In genomic region chr1:205598841-205599666, GRCh38 we compare ENCODE assay signal across 8 cellular contexts. TPM values are rescaled to one million over a fixed set of nuclear protein-coding genes. Genes with fewer than 3 reads are reported as not detected.
DNase-seq lines count a peak whose midpoint lies in the region; ATAC-seq and TF ChIP-seq lines count a peak whose summit lies in the region.

No MANE protein-coding gene starts in this region.

- H3K27me3 ChIP-seq in smooth muscle cell (ENCODE audit: low read depth): no peaks in the 10 kb centered on the region
- H3K27me3 ChIP-seq in tibial nerve: no peaks in the 10 kb centered on the region

- no peak for TF ChIP-seq CTCF in smooth muscle cell (IDR thresholded peaks at IDR 0.05; ENCODE audit: borderline replicate concordance, insufficient read depth, poor library complexity, severe bottlenecking)
- TF ChIP-seq CTCF in tibial nerve (IDR thresholded peaks at IDR 0.05): no peak

- H3K4me3 ChIP-seq in smooth muscle cell: no peak overlapping the region
- H3K4me3 ChIP-seq in tibial nerve: no peak overlapping the region

- H3K27ac ChIP-seq in smooth muscle cell (ENCODE audit: low read depth): peak overlapping the region; percentile 69
- peak overlapping the region in 2 of 4 donors; percentile 59 to 70 for H3K27ac ChIP-seq in tibial nerve

- H3F3A ChIP-seq in smooth muscle cell (ENCODE audit: low read depth): no peaks in the 10 kb centered on the region

- no peak overlapping the region for H2AFZ ChIP-seq in smooth muscle cell (ENCODE audit: low read depth)

- H3K9ac ChIP-seq in smooth muscle cell (ENCODE audit: low read depth): peak overlapping the region; percentile 24

- no peaks in the 10 kb centered on the region for H3K79me2 ChIP-seq in smooth muscle cell (ENCODE audit: low read depth)

- WGBS in smooth muscle cell (ENCODE audit: low lambda C conversion rate): 57% methylated on average over 18 of the region's 18 CpGs
- 29 to 33% methylated on average over 18 of the region's 18 CpGs for WGBS in tibial nerve, 2 donors

- DNase-seq in HEK293T (ENCODE audit: extremely low spot score) (peak; percentile 4), brain pericyte (ENCODE audit: low read depth, low spot score) (peak; percentile 44), hypothalamus (lab: John Stamatoyannopoulos, UW) (peak in 34 of 51 donors; percentile 7 to 65 (median 40)), smooth muscle cell (lab: John Stamatoyannopoulos, UW; ENCODE audit: unreplicated experiment) (no peak), tibial nerve (ENCODE audit: low spot score in 2 of 2) (no peak), SW 1271 (lab: John Stamatoyannopoulos, UW) (no peak)

- CTCF ChIA-PET in HEK293T (lab: Yijun Ruan, JAX): interaction anchor here (1.2 kb wide), 1 partner anchor 11 kb away, joined by 4 read pairs; no protein-coding TSS in a partner anchor

- ATAC-seq in GM21717 (IDR thresholded peaks at IDR 0.05; ENCODE audit: unreplicated experiment) (no peak), GM19035 (IDR thresholded peaks at IDR 0.05; ENCODE audit: unreplicated experiment) (no peak)

- no peak for TF ChIP-seq POLR2A in tibial nerve (IDR thresholded peaks at IDR 0.05)

- no peaks in the 10 kb centered on the region for H3K4me1 ChIP-seq in smooth muscle cell (ENCODE audit: low read depth)
- H3K4me1 ChIP-seq in tibial nerve: peaks cover 0 to 32% (median 11%) of the 10 kb centered on the region in 4 donors

- no peaks in the 10 kb centered on the region for H4K20me1 ChIP-seq in smooth muscle cell (ENCODE audit: low read depth)

- POLR2A ChIA-PET in HEK293T (lab: Yijun Ruan, JAX): no interaction called here

- H3K9me3 ChIP-seq in smooth muscle cell (replicated peaks; ENCODE audit: low read depth) (no peaks in the 10 kb centered on the region), tibial nerve (no peaks in the 10 kb centered on the region)

- TF ChIP-seq EP300 in tibial nerve (IDR thresholded peaks at IDR 0.05): no peak

- H3K4me2 ChIP-seq in smooth muscle cell: no peak overlapping the region

- no peaks in the 10 kb centered on the region for H3K36me3 ChIP-seq in smooth muscle cell (ENCODE audit: low read depth)
- H3K36me3 ChIP-seq in tibial nerve: peaks cover 0 to 6% (median 0%) of the 10 kb centered on the region in 3 donors

TF ChIP-seq in HEK293T, 16 proteins besides CTCF, POLR2A, EP300 and RAD21:
- TF ChIP-seq HDGF (IDR thresholded peaks at IDR 0.05; ENCODE audit: borderline replicate concordance): no peak
- TF ChIP-seq BHLHE40 (IDR thresholded peaks at IDR 0.05; ENCODE audit: borderline replicate concordance): no peak
- TF ChIP-seq FOXA1 (IDR thresholded peaks at IDR 0.05): no peak
- TF ChIP-seq ELF4 (IDR thresholded peaks at IDR 0.05): no peak
- no peak for TF ChIP-seq CTBP1 (IDR thresholded peaks at IDR 0.05; ENCODE audit: borderline replicate concordance)
- TF ChIP-seq LEF1 (IDR thresholded peaks at IDR 0.05; ENCODE audit: borderline replicate concordance): no peak
- TF ChIP-seq ARNT (IDR thresholded peaks at IDR 0.05): no peak
- TF ChIP-seq FOXK2 (IDR thresholded peaks at IDR 0.05): no peak
- no peak for TF ChIP-seq L3MBTL2 (conservative IDR thresholded peaks at IDR 0.05)
- TF ChIP-seq NFRKB (IDR thresholded peaks at IDR 0.05): no peak
- TF ChIP-seq SUZ12 (IDR thresholded peaks at IDR 0.05): no peak
- no peak for TF ChIP-seq FOXM1 (IDR thresholded peaks at IDR 0.05; ENCODE audit: borderline replicate concordance)
- no peak for TF ChIP-seq TARDBP (IDR thresholded peaks at IDR 0.05)
- no peak for TF ChIP-seq PKNOX1 (IDR thresholded peaks at IDR 0.05)
- TF ChIP-seq SP1 (IDR thresholded peaks at IDR 0.05): no peak
- no peak for TF ChIP-seq ZNF384 (IDR thresholded peaks at IDR 0.05)

RNA-seq across cellular contexts. Expression of gene ELK4, which starts 32.8 kb away (rescaled TPM):
- total RNA-seq in smooth muscle cell: 15.5 and 16.6 TPM in 2 replicates
- 3.6 and 3.7 TPM in 2 replicates for polyA plus RNA-seq in smooth muscle cell
- total RNA-seq in tibial nerve: 10 to 100 TPM; 22.4 to 29.7 (median 26.2) TPM

Comparison
In these comparisons a context has a peak if more than half of its experiments do, and no peak if none do; other contexts are left out.
1. DNase-seq: peak in HEK293T (single experiment), brain pericyte (single experiment) and hypothalamus (34 of 51); none in smooth muscle cell (single experiment), tibial nerve (0 of 2) and SW 1271 (0 of 2).